1 cellular context compared by ENCODE assay signal in genomic region chr17:63842540-63843386, GRCh38.
A peak's percentile ranks its signal among the peaks of the same experiment; 100 is the strongest.
TF ChIP-seq lines count a peak whose summit lies in the region.

Gene SMARCD2, minus strand, starts transcription at chr17:63842685. Its CDS starts 11 bp downstream, at chr17:63842674.

TF ChIP-seq in HepG2, 621 proteins besides CTCF, POLR2A, EP300 and RAD21 (continued from another document and continues in another):
- TF ChIP-seq MTERF4 (CRISPR knock-in tag; IDR thresholded peaks at IDR 0.05) (peak; percentile 69; the same call in 1 of the 2 replicates), AKNA (CRISPR knock-in tag; IDR thresholded peaks at IDR 0.05; ENCODE audit: borderline replicate concordance) (peak; percentile 88; the same call in 1 of the 2 replicates), DNMT3B (CRISPR knock-in tag; conservative IDR thresholded peaks at IDR 0.05) (0 out of 2 replicates have a peak, but pooled peaks have one; percentile 15), ZNF512 (CRISPR knock-in tag; IDR thresholded peaks at IDR 0.05) (no peak), HNRNPLL (IDR thresholded peaks at IDR 0.05; ENCODE audit: low read depth, low read length, poor library complexity, severe bottlenecking) (peak; percentile 87), ZNF280B (CRISPR knock-in tag; IDR thresholded peaks at IDR 0.05; ENCODE audit: borderline replicate concordance) (peak; percentile 92; the same call in 1 of the 2 replicates), ZBTB43 (CRISPR knock-in tag; conservative IDR thresholded peaks at IDR 0.05) (peak; percentile 91), KAT2B (IDR thresholded peaks at IDR 0.05; ENCODE audit: borderline replicate concordance, low read depth, low read length) (no peak), FOSL2 (CRISPR knock-in tag; IDR thresholded peaks at IDR 0.05) (peak; percentile 76), PAXIP1 (CRISPR knock-in tag; conservative IDR thresholded peaks at IDR 0.05) (peak; percentile 84), REL (CRISPR knock-in tag; conservative IDR thresholded peaks at IDR 0.05) (peak; percentile 95), ZNF10 (CRISPR knock-in tag; IDR thresholded peaks at IDR 0.05; ENCODE audit: borderline replicate concordance, low read depth) (no peak), DR1 (CRISPR knock-in tag; IDR thresholded peaks at IDR 0.05) (peak; percentile 87), SIN3B (IDR thresholded peaks at IDR 0.05; ENCODE audit: low read length) (peak; percentile 77), NFYB (CRISPR knock-in tag; IDR thresholded peaks at IDR 0.05) (peak; percentile 67), ZNF207 (IDR thresholded peaks at IDR 0.05; ENCODE audit: borderline replicate concordance) (no peak), YEATS4 (CRISPR knock-in tag; IDR thresholded peaks at IDR 0.05; ENCODE audit: borderline replicate concordance) (peak; percentile 98), ZNF691 (CRISPR knock-in tag; IDR thresholded peaks at IDR 0.05; ENCODE audit: borderline replicate concordance, low read depth) (peak; percentile 71; the same call in 1 of the 2 replicates), RFXANK (CRISPR knock-in tag; IDR thresholded peaks at IDR 0.05) (peak; percentile 94; the same call in 1 of the 2 replicates), ZNF414 (CRISPR knock-in tag; IDR thresholded peaks at IDR 0.05) (peak; percentile 76; the same call in 1 of the 2 replicates), DZIP1 (CRISPR knock-in tag; IDR thresholded peaks at IDR 0.05) (peak; percentile 83; the same call in 1 of the 2 replicates), RELA (CRISPR knock-in tag; IDR thresholded peaks at IDR 0.05) (peak; percentile 80), HHEX (CRISPR knock-in tag; IDR thresholded peaks at IDR 0.05) (no peak; the same call in 1 of the 2 replicates), MAFF (IDR thresholded peaks at IDR 0.05; ENCODE audit: low read depth, low read length) (no peak), HNRNPK (IDR thresholded peaks at IDR 0.05; ENCODE audit: low read depth, low read length, poor library complexity, severe bottlenecking) (no peak), TIGD3 (CRISPR knock-in tag; IDR thresholded peaks at IDR 0.05; ENCODE audit: borderline replicate concordance) (peak; percentile 80; the same call in 1 of the 2 replicates), ZFP90 (CRISPR knock-in tag; IDR thresholded peaks at IDR 0.05; ENCODE audit: borderline replicate concordance) (peak; percentile 97), ZNF530 (CRISPR knock-in tag; IDR thresholded peaks at IDR 0.05; ENCODE audit: low read depth) (0 out of 2 replicates have a peak, but pooled peaks have one; percentile 58), NR3C1 (CRISPR knock-in tag; IDR thresholded peaks at IDR 0.05) (0 out of 2 replicates have a peak, but pooled peaks have one; percentile 56), ZMAT3 (CRISPR knock-in tag; conservative IDR thresholded peaks at IDR 0.05) (peak; percentile 92), MED8 (CRISPR knock-in tag; IDR thresholded peaks at IDR 0.05; ENCODE audit: insufficient replicate concordance) (peak; percentile 64), HMG20B (CRISPR knock-in tag; conservative IDR thresholded peaks at IDR 0.05) (peak; percentile 61; the same call in 1 of the 2 replicates), CSRNP1 (CRISPR knock-in tag; IDR thresholded peaks at IDR 0.05) (peak; percentile 99), SNRNP70 (IDR thresholded peaks at IDR 0.05; ENCODE audit: low read depth, low read length) (no peak)
